ENCODE assay signal across 18 cellular contexts in the genomic region with DNA sequence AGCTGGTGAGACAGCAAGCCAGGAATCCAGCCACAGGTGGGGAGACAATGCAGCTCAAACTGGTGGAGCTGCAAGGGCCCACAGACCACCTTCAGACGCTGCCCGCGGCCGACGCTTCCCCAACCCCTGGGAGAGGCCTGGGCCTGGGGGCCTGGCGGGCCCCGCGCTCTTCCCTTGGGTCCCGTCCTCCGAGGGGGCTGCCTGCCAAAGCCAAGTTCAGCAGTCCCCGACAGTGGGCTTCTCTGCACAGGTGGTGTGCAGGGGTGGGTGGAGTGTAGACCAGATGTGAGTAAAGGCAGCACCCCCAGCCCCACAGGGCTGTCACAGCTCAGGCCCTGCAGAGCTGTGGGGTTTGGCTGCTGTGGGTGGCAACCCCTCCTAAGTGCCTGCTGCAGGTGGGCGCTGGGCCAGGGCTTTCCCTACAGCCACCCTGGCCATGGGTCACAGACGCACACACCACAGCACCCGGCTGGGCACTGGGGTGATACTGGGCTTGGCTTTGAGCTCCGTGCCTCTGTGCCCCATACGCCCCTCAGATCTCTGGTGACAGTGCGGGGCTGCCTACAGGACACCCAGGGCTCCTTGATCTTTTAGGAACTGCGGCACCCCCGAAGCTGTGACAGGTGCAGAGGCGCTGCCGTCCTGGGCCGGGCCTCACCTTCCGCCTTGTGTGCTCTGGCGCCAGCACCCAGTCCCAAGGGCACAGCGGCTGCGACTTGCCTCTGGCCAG. TPM values are rescaled to one million over a fixed set of nuclear protein-coding genes. Genes with fewer than 3 reads are reported as not detected.
DNase-seq lines count a peak whose midpoint lies in the region; ATAC-seq and TF ChIP-seq lines count a peak whose summit lies in the region.
"Had no signal": no experiment of that assay in that cellular context is flagged by ENCODE, and none has a peak within 500 bp of the region (broad histone marks: within the 10 kb centered on the region; RNA-seq: fewer than 3 reads in every experiment).

No MANE protein-coding gene starts in this region.

- H3K27ac ChIP-seq in lower lobe of right lung, result no peak overlapping the region
- H3K27ac ChIP-seq: Peyer's patch had no signal

- peaks cover 21% of the 10 kb centered on the region for H3K4me1 Mint-ChIP-seq in activated T-cell treated with anti-CD3 and anti-CD28 coated beads, Interleukin-2, amount 50 U/mL, for 72 hours (ENCODE audit: low read depth)
- H3K4me1 Mint-ChIP-seq in activated T-cell treated with anti-CD3 and anti-CD28 coated beads, Interleukin-2, amount 50 U/mL, for 4 hours (ENCODE audit: low read depth), result peaks cover 26% of the 10 kb centered on the region
- H3K4me1 Mint-ChIP-seq in central memory CD8-positive, alpha-beta T cell, result peaks cover 14% of the 10 kb centered on the region
- H3K4me1 Mint-ChIP-seq in progenitor cell of endocrine pancreas (ENCODE audit: low read depth), result no peaks in the 10 kb centered on the region
- H3K4me1 Mint-ChIP-seq: IgD-negative memory B cell had no signal

- no peaks in the 10 kb centered on the region for H3K27me3 Mint-ChIP-seq in activated T-cell treated with anti-CD3 and anti-CD28 coated beads, Interleukin-2, amount 50 U/mL, for 72 hours (ENCODE audit: low read depth)
- H3K27me3 Mint-ChIP-seq in activated T-cell treated with anti-CD3 and anti-CD28 coated beads, Interleukin-2, amount 50 U/mL, for 4 hours (ENCODE audit: low read depth), result no peaks in the 10 kb centered on the region
- H3K27me3 Mint-ChIP-seq in central memory CD8-positive, alpha-beta T cell, result no peaks in the 10 kb centered on the region
- no peaks in the 10 kb centered on the region for H3K27me3 Mint-ChIP-seq in progenitor cell of endocrine pancreas
- H3K27me3 Mint-ChIP-seq: activated naive CD4-positive, alpha-beta T cell treated with anti-CD3 and anti-CD28 coated beads, Interleukin-2, amount 50 U/mL, for 24 hours; IgD-negative memory B cell had no signal

- ATAC-seq in activated T-cell treated with anti-CD3 and anti-CD28 coated beads, Interleukin-2, amount 50 U/mL, for 72 hours (replicated peaks in 1 of 2), result peak; percentile 10 to 38
- ATAC-seq in activated T-cell treated with anti-CD3 and anti-CD28 coated beads, Interleukin-2, amount 50 U/mL, for 4 hours, result no peak
- ATAC-seq in central memory CD8-positive, alpha-beta T cell (replicated peaks; ENCODE audit: extremely low read depth, poor library complexity, severe bottlenecking), result no peak
- ATAC-seq in lower lobe of right lung, result peak; percentile 16 to 54
- ATAC-seq in stimulated activated naive CD8-positive, alpha-beta T cell treated with anti-CD3 and anti-CD28 coated beads, Interleukin-15, Interleukin-2, amounts not matched to agents 100 U/mL and 50 U/mL, for 24 hours, result peak; percentile 5
- ATAC-seq in HG02938 (IDR thresholded peaks at IDR 0.05; ENCODE audit: unreplicated experiment), result no peak

- H3K4me1 ChIP-seq in lower lobe of right lung, result no peaks in the 10 kb centered on the region
- H3K4me1 ChIP-seq: Caco-2, Peyer's patch had no signal

- TF ChIP-seq CTCF in lower lobe of right lung (IDR thresholded peaks at IDR 0.05) (no peak), progenitor cell of endocrine pancreas (IDR thresholded peaks at IDR 0.05; ENCODE audit: unreplicated experiment) (no peak)

- DNase-seq in activated T-cell treated with anti-CD3 and anti-CD28 coated beads, Interleukin-2, amount 50 U/mL, for 72 hours, result no peak
- DNase-seq in activated T-cell treated with anti-CD3 and anti-CD28 coated beads, Interleukin-2, amount 50 U/mL, for 4 hours, result no peak
- no peak for DNase-seq in central memory CD8-positive, alpha-beta T cell (ENCODE audit: low spot score in 2 of 2)
- DNase-seq in lower lobe of right lung (no peak), progenitor cell of endocrine pancreas (ENCODE audit: low spot score, unreplicated experiment) (no peak), activated gamma-delta T cell (lab: John Stamatoyannopoulos, UW) (no peak)
- DNase-seq in stimulated activated naive CD8-positive, alpha-beta T cell treated with anti-CD3 and anti-CD28 coated beads, Interleukin-15, Interleukin-2, amounts not matched to agents 100 U/mL and 50 U/mL, for 24 hours, result no peak
- DNase-seq: ACHN; Caco-2; effector CD8-positive, alpha-beta T cell; GDM1; HFFc6; NCI-H526 treated with DMSO at 0.1 percent for 48 hours; small intestine had no signal

- peaks cover 4 to 11% of the 10 kb centered on the region in 2 donors for H3K36me3 Mint-ChIP-seq in activated T-cell treated with anti-CD3 and anti-CD28 coated beads, Interleukin-2, amount 50 U/mL, for 72 hours (ENCODE audit: insufficient read depth in 2 of 2)
- peaks cover 20% of the 10 kb centered on the region for H3K36me3 Mint-ChIP-seq in activated T-cell treated with anti-CD3 and anti-CD28 coated beads, Interleukin-2, amount 50 U/mL, for 4 hours (ENCODE audit: insufficient read depth)
- peaks cover 12% of the 10 kb centered on the region for H3K36me3 Mint-ChIP-seq in central memory CD8-positive, alpha-beta T cell (ENCODE audit: insufficient read depth)
- peaks cover 25% of the 10 kb centered on the region for H3K36me3 Mint-ChIP-seq in progenitor cell of endocrine pancreas (ENCODE audit: insufficient read depth)

- peaks cover 19% of the 10 kb centered on the region for H3K36me3 ChIP-seq in lower lobe of right lung

- no peaks in the 10 kb centered on the region for H3K9me3 Mint-ChIP-seq in activated T-cell treated with anti-CD3 and anti-CD28 coated beads, Interleukin-2, amount 50 U/mL, for 72 hours
- H3K9me3 Mint-ChIP-seq in activated T-cell treated with anti-CD3 and anti-CD28 coated beads, Interleukin-2, amount 50 U/mL, for 4 hours, result no peaks in the 10 kb centered on the region
- no peaks in the 10 kb centered on the region for H3K9me3 Mint-ChIP-seq in central memory CD8-positive, alpha-beta T cell
- no peaks in the 10 kb centered on the region for H3K9me3 Mint-ChIP-seq in progenitor cell of endocrine pancreas (ENCODE audit: low read depth)
- H3K9me3 Mint-ChIP-seq: activated naive CD4-positive, alpha-beta T cell treated with anti-CD3 and anti-CD28 coated beads, Interleukin-2, amount 50 U/mL, for 24 hours; HFFc6; IgD-negative memory B cell had no signal

- H3K27me3 ChIP-seq in lower lobe of right lung (ENCODE audit: low read depth), result no peaks in the 10 kb centered on the region
- H3K27me3 ChIP-seq: Peyer's patch had no signal

- no peaks in the 10 kb centered on the region for H3K9me3 ChIP-seq in lower lobe of right lung
- H3K9me3 ChIP-seq: Caco-2, Peyer's patch had no signal

- H3K4me3 ChIP-seq in lower lobe of right lung, result no peak overlapping the region
- H3K4me3 ChIP-seq: Peyer's patch had no signal

- no peak overlapping the region for H3K27ac Mint-ChIP-seq in activated T-cell treated with anti-CD3 and anti-CD28 coated beads, Interleukin-2, amount 50 U/mL, for 72 hours
- peak overlapping the region; percentile 44 for H3K27ac Mint-ChIP-seq in central memory CD8-positive, alpha-beta T cell (ENCODE audit: low read depth)
- no peak overlapping the region for H3K27ac Mint-ChIP-seq in progenitor cell of endocrine pancreas
- H3K27ac Mint-ChIP-seq: activated naive CD4-positive, alpha-beta T cell treated with anti-CD3 and anti-CD28 coated beads, Interleukin-2, amount 50 U/mL, for 24 hours had no signal

- no peak overlapping the region for H3K4me3 Mint-ChIP-seq in activated T-cell treated with anti-CD3 and anti-CD28 coated beads, Interleukin-2, amount 50 U/mL, for 72 hours
- H3K4me3 Mint-ChIP-seq in activated T-cell treated with anti-CD3 and anti-CD28 coated beads, Interleukin-2, amount 50 U/mL, for 4 hours, result no peak overlapping the region
- no peak overlapping the region for H3K4me3 Mint-ChIP-seq in central memory CD8-positive, alpha-beta T cell
- H3K4me3 Mint-ChIP-seq in progenitor cell of endocrine pancreas (ENCODE audit: low read depth), result no peak overlapping the region
- H3K4me3 Mint-ChIP-seq: activated naive CD4-positive, alpha-beta T cell treated with anti-CD3 and anti-CD28 coated beads, Interleukin-2, amount 50 U/mL, for 24 hours; HFFc6; IgD-negative memory B cell had no signal

- intact Hi-C loops in lower lobe of right lung (cut with DNase I), result no loop called here

RNA-seq across cellular contexts. Expression of gene BNIP3, which starts 20.5 kb away (rescaled TPM):
- 10 to 100 TPM; 31.3 to 51.7 TPM for total RNA-seq in activated T-cell treated with anti-CD3 and anti-CD28 coated beads, Interleukin-2, amount 50 U/mL, for 72 hours
- 10 to 100 TPM; 36.5 to 40.5 (median 38.6) TPM for total RNA-seq in activated T-cell treated with anti-CD3 and anti-CD28 coated beads, Interleukin-2, amount 50 U/mL, for 4 hours
- total RNA-seq in lower lobe of right lung (38.9 TPM), progenitor cell of endocrine pancreas (28.5 and 32.4 TPM in 2 replicates)

Comparison
In these comparisons a context has a peak if more than half of its experiments do, and no peak if none do; other contexts are left out.
1. ATAC-seq: peak in activated T-cell treated with anti-CD3 and anti-CD28 coated beads, Interleukin-2, amount 50 U/mL, for 72 hours (2 of 2), lower lobe of right lung (2 of 2) and stimulated activated naive CD8-positive, alpha-beta T cell treated with anti-CD3 and anti-CD28 coated beads, Interleukin-15, Interleukin-2, amounts not matched to agents 100 U/mL and 50 U/mL, for 24 hours (single experiment); none in activated T-cell treated with anti-CD3 and anti-CD28 coated beads, Interleukin-2, amount 50 U/mL, for 4 hours (0 of 2), central memory CD8-positive, alpha-beta T cell (single experiment) and HG02938 (single experiment).